Comparison of ENCODE assay signal across 8 cellular contexts in the genomic region with DNA sequence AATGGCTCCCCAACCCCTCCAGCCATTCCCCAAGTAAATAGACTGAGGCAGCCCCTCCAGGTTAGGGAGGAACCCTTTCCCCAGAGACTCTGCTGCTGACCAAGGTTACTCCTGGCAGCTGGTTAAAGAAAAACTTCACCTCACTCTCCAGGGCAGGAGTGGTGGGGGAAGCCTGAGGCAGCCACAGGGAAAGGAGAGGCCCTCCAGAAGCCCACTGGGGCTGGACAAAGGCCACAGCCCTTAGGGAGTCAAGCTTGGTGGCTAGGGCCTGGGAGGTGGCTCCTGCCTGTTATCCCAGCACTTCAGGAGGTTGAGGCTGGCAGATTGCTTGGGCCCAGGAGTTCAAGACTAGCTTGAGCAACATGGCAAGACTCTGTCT. TPM values are rescaled to one million over a fixed set of nuclear protein-coding genes. Genes with fewer than 3 reads are reported as not detected.
DNase-seq lines count a peak whose midpoint lies in the region; TF ChIP-seq lines count a peak whose summit lies in the region.

No MANE protein-coding gene starts in this region.

- H3K9ac ChIP-seq in GM23248, result peak overlapping the region; percentile 88
- H3K9ac ChIP-seq in skeletal muscle tissue (ENCODE audit: low read depth in 1 of 3, low read length in 3 of 3), result peak overlapping the region; percentile 87 to 93 (median 93)

- H3K4me1 ChIP-seq in GM23248 (ENCODE audit: insufficient read depth) (peaks cover 18% of the 10 kb centered on the region), left ventricle myocardium inferior (peaks cover 42% of the 10 kb centered on the region), skeletal muscle tissue (ENCODE audit: control insufficient read depth in 3 of 3, insufficient read depth in 3 of 3, low read length in 3 of 3) (peaks cover 17 to 30% (median 23%) of the 10 kb centered on the region in 3 donors)

- intact Hi-C loops in left ventricle myocardium inferior (cut with micrococcal nuclease), result no loop called here

- H3K36me3 ChIP-seq in GM23248 (ENCODE audit: low read depth) (no peaks in the 10 kb centered on the region), WERI-Rb-1 (peaks cover 6% of the 10 kb centered on the region), left ventricle myocardium inferior (no peaks in the 10 kb centered on the region), skeletal muscle tissue (ENCODE audit: control insufficient read depth in 3 of 3, insufficient read depth in 3 of 3, low read length in 3 of 3) (peaks cover 3 to 14% (median 11%) of the 10 kb centered on the region in 3 donors)

- H3K4me2 ChIP-seq in GM23248 (ENCODE audit: unreplicated experiment), result peak overlapping the region; percentile 96

- H3K9me3 ChIP-seq in GM23248 (ENCODE audit: low read depth) (no peaks in the 10 kb centered on the region), WERI-Rb-1 (ENCODE audit: severe bottlenecking) (no peaks in the 10 kb centered on the region), left ventricle myocardium inferior (replicated peaks) (no peaks in the 10 kb centered on the region), skeletal muscle tissue (ENCODE audit: control insufficient read depth in 3 of 3, low read length in 3 of 3) (no peaks in the 10 kb centered on the region)

- H4K20me1 ChIP-seq in GM23248 (ENCODE audit: insufficient read depth), result no peaks in the 10 kb centered on the region

- H3K4me3 ChIP-seq in GM23248 (peak overlapping the region; percentile 79; the same call in 1 of the 2 replicates), WERI-Rb-1 (ENCODE audit: low read depth, low read length) (no peak overlapping the region), left ventricle myocardium inferior (peak overlapping the region; percentile 85), skeletal muscle tissue (ENCODE audit: low read length in 3 of 3) (peak overlapping the region; percentile 77 to 92 (median 87))

- H3K9me2 ChIP-seq in GM23248 (ENCODE audit: insufficient read depth), result no peaks in the 10 kb centered on the region

- peaks cover 13% of the 10 kb centered on the region for H3F3A ChIP-seq in GM23248 (ENCODE audit: insufficient read depth)

- no peak overlapping the region for H2AFZ ChIP-seq in GM23248

- in situ Hi-C loops in GM23248 (cut with MboI), result no loop called here
- in situ Hi-C loops in GM13976 (cut with MboI; ENCODE audit: low sequenced_read_pairs, unreplicated experiment), result no loop called here

- H3K27me3 ChIP-seq in GM23248 (replicated peaks; ENCODE audit: insufficient read depth) (no peaks in the 10 kb centered on the region), WERI-Rb-1 (ENCODE audit: insufficient read depth, low read depth, severe bottlenecking) (no peaks in the 10 kb centered on the region), left ventricle myocardium inferior (ENCODE audit: low read depth) (no peaks in the 10 kb centered on the region), skeletal muscle tissue (ENCODE audit: control insufficient read depth in 3 of 3, insufficient read depth in 3 of 3, low read length in 3 of 3) (no peaks in the 10 kb centered on the region)

- peaks cover 45% of the 10 kb centered on the region for H3K79me2 ChIP-seq in GM23248 (ENCODE audit: insufficient read depth)

- H3K27ac ChIP-seq in GM23248 (peak overlapping the region; percentile 93), WERI-Rb-1 (peak overlapping the region; percentile 84), left ventricle myocardium inferior (replicated peaks) (peak overlapping the region; percentile 99), skeletal muscle tissue (ENCODE audit: low read depth, low read length) (peak overlapping the region; percentile 95)

- no peak for TF ChIP-seq CTCF in WERI-Rb-1 (IDR thresholded peaks at IDR 0.05; ENCODE audit: low read depth, low read length)
- TF ChIP-seq CTCF in left ventricle myocardium inferior (IDR thresholded peaks at IDR 0.05; ENCODE audit: borderline replicate concordance), result no peak
- no peak for TF ChIP-seq CTCF in GM13976 (IDR thresholded peaks at IDR 0.05; ENCODE audit: borderline replicate concordance, control extremely low read depth, extremely low read depth, insufficient read depth, missing control alignments)

- DNase-seq in GM23248 (no peak), WERI-Rb-1 (no peak), left ventricle myocardium inferior (no peak), islet precursor cell (no peak), NCI-H2107 (lab: John Stamatoyannopoulos, UW) (no peak), RKO (ENCODE audit: low spot score) (no peak), GM13976 (ENCODE audit: low spot score) (no peak)

RNA-seq across cellular contexts. Expression of a gene that starts 0.9 kb away (rescaled TPM):
- total RNA-seq in GM23248 (2014; rRNA removed; shearing (Covaris generic)), result 66.6 and 73.6 TPM in 2 replicates
- 35.8 and 38.1 TPM in 2 replicates for polyA plus RNA-seq in GM23248 (2016; fragmentation: Nextera tagmentation; extraction: Ambion mirVana)
- total RNA-seq in left ventricle myocardium inferior (20.2 TPM), skeletal muscle tissue (14.6 TPM)

RNA-seq across cellular contexts. Expression of a gene that starts 9.4 kb away (rescaled TPM):
- total RNA-seq in GM23248 (2014; rRNA removed; shearing (Covaris generic)), result 33.1 and 37.9 TPM in 2 replicates
- polyA plus RNA-seq in GM23248 (2016; fragmentation: Nextera tagmentation; extraction: Ambion mirVana), result 33.0 and 35.5 TPM in 2 replicates
- total RNA-seq in left ventricle myocardium inferior, result 25.8 TPM
- 8.9 TPM for total RNA-seq in skeletal muscle tissue

RNA-seq across cellular contexts. Expression of a gene that starts 10.4 kb away (rescaled TPM):
- total RNA-seq in GM23248 (2014; rRNA removed; shearing (Covaris generic)), result 60.3 and 60.4 TPM in 2 replicates
- 64.9 and 70.9 TPM in 2 replicates for polyA plus RNA-seq in GM23248 (2016; fragmentation: Nextera tagmentation; extraction: Ambion mirVana)
- total RNA-seq in left ventricle myocardium inferior (14.6 TPM), skeletal muscle tissue (7.8 TPM)

RNA-seq across cellular contexts. Expression of a gene that starts 11.4 kb away (rescaled TPM):
- 965 and 1,164 TPM in 2 replicates for total RNA-seq in GM23248 (2014; rRNA removed; shearing (Covaris generic))
- polyA plus RNA-seq in GM23248 (2016; fragmentation: Nextera tagmentation; extraction: Ambion mirVana), result 665 and 690 TPM in 2 replicates
- total RNA-seq in left ventricle myocardium inferior (621 TPM), skeletal muscle tissue (1,532 TPM)

RNA-seq across cellular contexts. Expression of a gene that starts 17.0 kb away (rescaled TPM):
- total RNA-seq in GM23248 (2014; rRNA removed; shearing (Covaris generic)), result 71.2 and 91.2 TPM in 2 replicates
- 40.4 and 45.0 TPM in 2 replicates for polyA plus RNA-seq in GM23248 (2016; fragmentation: Nextera tagmentation; extraction: Ambion mirVana)
- 73.0 TPM for total RNA-seq in left ventricle myocardium inferior
- 33.4 TPM for total RNA-seq in skeletal muscle tissue
